In the genomic region with DNA sequence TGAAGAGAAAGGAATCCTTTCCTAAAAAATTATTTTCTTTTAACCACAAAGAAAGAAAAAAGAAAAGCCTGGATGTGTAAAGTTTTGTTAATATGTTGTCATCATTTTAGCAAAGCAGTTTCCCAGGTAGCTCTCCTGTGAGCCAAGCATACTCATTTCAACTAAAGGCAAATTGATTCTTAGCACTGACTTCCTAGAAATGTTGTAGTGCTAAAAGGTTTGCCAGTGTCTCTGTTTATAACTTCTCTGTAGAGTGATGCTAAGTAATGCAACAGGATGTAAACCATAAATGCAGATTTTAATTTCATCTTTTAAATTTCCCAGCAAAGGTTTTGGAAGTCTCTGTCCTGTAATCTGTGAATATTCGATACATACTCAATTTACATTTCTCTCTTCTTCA, we compare ENCODE assay signal across 16 cellular contexts. TPM values are rescaled to one million over a fixed set of nuclear protein-coding genes. Genes with fewer than 3 reads are reported as not detected.
"Had no signal": no experiment of that assay in that cellular context is flagged by ENCODE, and none has a peak within 500 bp of the region (broad histone marks: within the 10 kb centered on the region; RNA-seq: fewer than 3 reads in every experiment).

No MANE protein-coding gene starts in this region.

- H3K36me3 ChIP-seq: ovary had no signal

- H3K9me3 ChIP-seq: ovary, SK-N-SH, tibial nerve had no signal

- H3K27me3 ChIP-seq: ovary had no signal

- H3K36me3 Mint-ChIP-seq: activated naive CD8-positive, alpha-beta T cell; T-cell had no signal

- H3K4me3 Mint-ChIP-seq: activated CD4-positive, alpha-beta memory T cell treated with anti-CD3 and anti-CD28 coated beads, Interleukin-2, amount 10 ng/mL, durations not matched to agents 7 days and 5 days; activated naive CD8-positive, alpha-beta T cell; activated T-cell treated with anti-CD3 and anti-CD28 coated beads, Interleukin-2, amount 50 U/mL, for 24 hours; T-cell had no signal

- H3K27ac ChIP-seq: tibial nerve had no signal

- H3K9ac ChIP-seq: SK-N-SH had no signal

- DNase-seq: activated CD4-positive, alpha-beta memory T cell treated with anti-CD3 and anti-CD28 coated beads, Interleukin-2, amount 10 ng/mL, durations not matched to agents 7 days and 5 days; activated gamma-delta T cell; activated T-cell treated with anti-CD3 and anti-CD28 coated beads, Interleukin-2, amount 50 U/mL, for 24 hours; erythroblast; hippocampal formation; mesendoderm; ovary; SHP77; SK-N-SH; stimulated activated CD4-positive, alpha-beta T cell treated with anti-CD3 and anti-CD28 coated beads, Interleukin-12 subunit alpha, Interleukin-12 subunit beta, amount 100 ng/mL, for 4 hours; stimulated activated CD4-positive, alpha-beta T cell treated with anti-CD3 and anti-CD28 coated beads, Interleukin-2, amount 100 ng/mL, for 24 hours; T-cell; T-helper 9 cell had no signal

- H3K27ac Mint-ChIP-seq: activated CD4-positive, alpha-beta memory T cell treated with anti-CD3 and anti-CD28 coated beads, Interleukin-2, amount 10 ng/mL, durations not matched to agents 7 days and 5 days; activated naive CD8-positive, alpha-beta T cell; activated T-cell treated with anti-CD3 and anti-CD28 coated beads, Interleukin-2, amount 50 U/mL, for 24 hours; T-cell had no signal

- H3K9me3 Mint-ChIP-seq: activated CD4-positive, alpha-beta memory T cell treated with anti-CD3 and anti-CD28 coated beads, Interleukin-2, amount 10 ng/mL, durations not matched to agents 7 days and 5 days; T-cell had no signal

- ATAC-seq: T-cell had no signal

- H3K4me3 ChIP-seq: ovary, tibial nerve had no signal

- H3K4me1 Mint-ChIP-seq: activated CD4-positive, alpha-beta memory T cell treated with anti-CD3 and anti-CD28 coated beads, Interleukin-2, amount 10 ng/mL, durations not matched to agents 7 days and 5 days had no signal

RNA-seq across cellular contexts. Expression of gene GATA6, which starts 10.2 kb away (rescaled TPM):
- total RNA-seq: activated CD4-positive, alpha-beta memory T cell treated with anti-CD3 and anti-CD28 coated beads, Interleukin-2, amount 10 ng/mL, durations not matched to agents 7 days and 5 days had no signal
- polyA plus RNA-seq: neural cell, SK-N-SH had no signal
